ENCODE assay signal across 8 cellular contexts in the genomic region with DNA sequence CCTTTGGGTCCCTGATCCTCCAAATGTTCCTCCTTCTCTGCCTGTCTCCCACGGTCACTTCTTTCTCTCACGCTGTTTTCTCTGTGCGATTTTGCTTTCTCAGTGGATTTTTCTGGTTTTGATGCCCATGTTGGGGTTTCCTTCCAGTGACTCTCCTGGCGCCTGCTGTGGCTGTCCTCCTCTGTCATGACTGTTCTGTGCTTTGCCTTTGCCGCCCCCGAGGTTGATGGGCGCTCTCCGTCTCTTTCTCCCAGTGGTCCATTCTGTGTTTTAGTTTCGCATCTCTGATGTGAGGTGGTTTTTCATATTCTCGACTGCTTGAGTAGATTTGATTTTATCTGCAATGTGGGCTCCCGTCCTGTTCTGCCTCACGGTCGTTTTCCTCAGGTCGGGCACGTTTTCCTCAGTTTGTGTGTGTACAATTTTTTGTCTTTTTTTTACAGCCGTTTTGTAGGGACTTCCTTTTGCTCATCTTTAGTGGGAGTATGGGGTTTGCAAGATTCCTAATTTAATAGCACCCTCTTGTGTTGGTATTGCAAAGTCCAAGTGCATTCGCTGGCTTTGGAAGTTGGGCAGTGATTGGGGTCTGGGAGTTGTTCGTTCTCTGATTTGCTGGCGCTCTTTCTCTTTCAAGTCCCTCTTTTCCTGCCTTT.
DNase-seq lines count a peak whose midpoint lies in the region; ATAC-seq and TF ChIP-seq lines count a peak whose summit lies in the region.

No MANE protein-coding gene starts in this region.

- no peak for TF ChIP-seq POLR2A in vagina (IDR thresholded peaks at IDR 0.05)

- no peak overlapping the region for H3K18ac ChIP-seq in mesendoderm (ENCODE audit: low read length)

- WGBS in mesendoderm (ENCODE audit: extremely low coverage, insufficient coverage, low lambda C conversion rate): no CpG with 5 or more reads among the region's 19 CpGs

- no peak overlapping the region for H3K56ac ChIP-seq in mesendoderm (ENCODE audit: low read length)

- H2BK15ac ChIP-seq in mesendoderm (replicated peaks; ENCODE audit: low read depth): no peak overlapping the region

- no peak overlapping the region for H3K27ac ChIP-seq in mesendoderm (ENCODE audit: low read depth, low read length)
- no peak overlapping the region for H3K27ac ChIP-seq in vagina

- no peaks in the 10 kb centered on the region for H3K79me1 ChIP-seq in mesendoderm (ENCODE audit: low read length)

- no peak overlapping the region for H3K4me2 ChIP-seq in mesendoderm (ENCODE audit: low read length)

- no peak overlapping the region for H3K9ac ChIP-seq in mesendoderm (ENCODE audit: low read length)

- H3K4me1 ChIP-seq in mesendoderm (ENCODE audit: control insufficient read depth, low read depth, low read length) (no peaks in the 10 kb centered on the region), vagina (peaks cover 38% of the 10 kb centered on the region)

- H3K4ac ChIP-seq in mesendoderm (ENCODE audit: low read depth, low read length): no peak overlapping the region

- ATAC-seq in SK-N-SH treated with all-trans-retinoic acid at 6 μM for 48 hours (peak; percentile 95), GM18519 (IDR thresholded peaks at IDR 0.05; ENCODE audit: low FRiP score, unreplicated experiment) (no peak)

- H3K9me3 ChIP-seq in vagina: no peaks in the 10 kb centered on the region

- H2BK120ac ChIP-seq in mesendoderm (ENCODE audit: low read depth, low read length): no peak overlapping the region

- no peak overlapping the region for H3K23ac ChIP-seq in mesendoderm (ENCODE audit: low read length)

- no peaks in the 10 kb centered on the region for H3K27me3 ChIP-seq in mesendoderm (ENCODE audit: insufficient read depth, low read length, poor library complexity)
- H3K27me3 ChIP-seq in vagina: no peaks in the 10 kb centered on the region

- H3K4me3 ChIP-seq in epithelial cell of esophagus (ENCODE audit: low read length) (no peak overlapping the region), mesendoderm (ENCODE audit: low read length) (no peak overlapping the region), vagina (no peak overlapping the region)

- H3K36me3 ChIP-seq in mesendoderm (ENCODE audit: control insufficient read depth, insufficient read depth, low read length): no peaks in the 10 kb centered on the region
- H3K36me3 ChIP-seq in vagina: no peaks in the 10 kb centered on the region

- no peak overlapping the region for H2BK5ac ChIP-seq in mesendoderm (ENCODE audit: low read length)

- H2AK5ac ChIP-seq in mesendoderm (ENCODE audit: low read length): no peak overlapping the region

- H4K8ac ChIP-seq in mesendoderm (ENCODE audit: low read depth, low read length): no peak overlapping the region

- intact Hi-C loops in vagina (cut with DNase I): loop anchor here (2.0 to 10.0 kb wide), 2 partner anchors 179 to 243 kb away; a partner anchor contains a TSS

- no peak overlapping the region for H4K5ac ChIP-seq in mesendoderm (ENCODE audit: low read length)

- peak in 4 of 6 experiments; percentile 8 to 56 (median 29) for DNase-seq in stimulated activated naive CD4-positive, alpha-beta T cell (lab: John Stamatoyannopoulos, UW)
- no peak for DNase-seq in stimulated activated naive CD4-positive, alpha-beta T cell treated with Interleukin-2 at 50 U/mL for 16 hours (lab: John Stamatoyannopoulos, UW)
- peak; percentile 87 for DNase-seq in HuH-7.5 (ENCODE audit: low spot score)
- DNase-seq in epithelial cell of esophagus (ENCODE audit: low read depth): peak; percentile 62
- DNase-seq in mesendoderm: peak; percentile 81
- DNase-seq in vagina (ENCODE audit: extremely low spot score in 2 of 2): no peak

- H3K79me2 ChIP-seq in mesendoderm (ENCODE audit: control insufficient read depth, insufficient read depth, low read length): no peaks in the 10 kb centered on the region

- TF ChIP-seq CTCF in epithelial cell of esophagus (IDR thresholded peaks at IDR 0.05; ENCODE audit: insufficient read depth, low read depth, low read length, missing control alignments) (peak; percentile 70), vagina (IDR thresholded peaks at IDR 0.05) (peak; percentile 63 to 83 (median 71))

TF ChIP-seq in SK-N-SH treated with all-trans-retinoic acid at 6 μM for 48 hours, 23 proteins besides CTCF, POLR2A, EP300 and RAD21:
- TF ChIP-seq ARNTL (CRISPR knock-in tag; IDR thresholded peaks at IDR 0.05; ENCODE audit: borderline replicate concordance, low read depth) (no peak), SNAI2 (CRISPR knock-in tag; IDR thresholded peaks at IDR 0.05) (no peak), ISL1 (CRISPR knock-in tag; IDR thresholded peaks at IDR 0.05) (no peak), ZC3H10 (CRISPR knock-in tag; IDR thresholded peaks at IDR 0.05) (no peak), OSR1 (CRISPR knock-in tag; IDR thresholded peaks at IDR 0.05) (no peak), CSDC2 (CRISPR knock-in tag; IDR thresholded peaks at IDR 0.05) (no peak), RARB (CRISPR knock-in tag; IDR thresholded peaks at IDR 0.05) (no peak), TCF4 (CRISPR knock-in tag; IDR thresholded peaks at IDR 0.05; ENCODE audit: borderline replicate concordance) (no peak), PPARA (CRISPR knock-in tag; IDR thresholded peaks at IDR 0.05; ENCODE audit: borderline replicate concordance) (no peak), ESRRG (CRISPR knock-in tag; IDR thresholded peaks at IDR 0.05) (no peak), GLIS3 (CRISPR knock-in tag; IDR thresholded peaks at IDR 0.05) (no peak)
- TF ChIP-seq, protein P1, sequence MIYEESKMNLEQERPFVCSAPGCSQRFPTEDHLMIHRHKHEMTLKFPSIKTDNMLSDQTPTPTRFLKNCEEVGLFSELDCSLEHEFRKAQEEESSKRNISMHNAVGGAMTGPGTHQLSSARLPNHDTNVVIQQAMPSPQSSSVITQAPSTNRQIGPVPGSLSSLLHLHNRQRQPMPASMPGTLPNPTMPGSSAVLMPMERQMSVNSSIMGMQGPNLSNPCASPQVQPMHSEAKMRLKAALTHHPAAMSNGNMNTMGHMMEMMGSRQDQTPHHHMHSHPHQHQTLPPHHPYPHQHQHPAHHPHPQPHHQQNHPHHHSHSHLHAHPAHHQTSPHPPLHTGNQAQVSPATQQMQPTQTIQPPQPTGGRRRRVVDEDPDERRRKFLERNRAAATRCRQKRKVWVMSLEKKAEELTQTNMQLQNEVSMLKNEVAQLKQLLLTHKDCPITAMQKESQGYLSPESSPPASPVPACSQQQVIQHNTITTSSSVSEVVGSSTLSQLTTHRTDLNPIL (CRISPR knock-in tag; IDR thresholded peaks at IDR 0.05; ENCODE audit: low read depth): no peak
- TF ChIP-seq, protein P2, sequence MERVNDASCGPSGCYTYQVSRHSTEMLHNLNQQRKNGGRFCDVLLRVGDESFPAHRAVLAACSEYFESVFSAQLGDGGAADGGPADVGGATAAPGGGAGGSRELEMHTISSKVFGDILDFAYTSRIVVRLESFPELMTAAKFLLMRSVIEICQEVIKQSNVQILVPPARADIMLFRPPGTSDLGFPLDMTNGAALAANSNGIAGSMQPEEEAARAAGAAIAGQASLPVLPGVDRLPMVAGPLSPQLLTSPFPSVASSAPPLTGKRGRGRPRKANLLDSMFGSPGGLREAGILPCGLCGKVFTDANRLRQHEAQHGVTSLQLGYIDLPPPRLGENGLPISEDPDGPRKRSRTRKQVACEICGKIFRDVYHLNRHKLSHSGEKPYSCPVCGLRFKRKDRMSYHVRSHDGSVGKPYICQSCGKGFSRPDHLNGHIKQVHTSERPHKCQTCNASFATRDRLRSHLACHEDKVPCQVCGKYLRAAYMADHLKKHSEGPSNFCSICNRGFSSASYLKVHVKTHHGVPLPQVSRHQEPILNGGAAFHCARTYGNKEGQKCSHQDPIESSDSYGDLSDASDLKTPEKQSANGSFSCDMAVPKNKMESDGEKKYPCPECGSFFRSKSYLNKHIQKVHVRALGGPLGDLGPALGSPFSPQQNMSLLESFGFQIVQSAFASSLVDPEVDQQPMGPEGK (CRISPR knock-in tag; IDR thresholded peaks at IDR 0.05; ENCODE audit: borderline replicate concordance): no peak
- TF ChIP-seq, protein P3, sequence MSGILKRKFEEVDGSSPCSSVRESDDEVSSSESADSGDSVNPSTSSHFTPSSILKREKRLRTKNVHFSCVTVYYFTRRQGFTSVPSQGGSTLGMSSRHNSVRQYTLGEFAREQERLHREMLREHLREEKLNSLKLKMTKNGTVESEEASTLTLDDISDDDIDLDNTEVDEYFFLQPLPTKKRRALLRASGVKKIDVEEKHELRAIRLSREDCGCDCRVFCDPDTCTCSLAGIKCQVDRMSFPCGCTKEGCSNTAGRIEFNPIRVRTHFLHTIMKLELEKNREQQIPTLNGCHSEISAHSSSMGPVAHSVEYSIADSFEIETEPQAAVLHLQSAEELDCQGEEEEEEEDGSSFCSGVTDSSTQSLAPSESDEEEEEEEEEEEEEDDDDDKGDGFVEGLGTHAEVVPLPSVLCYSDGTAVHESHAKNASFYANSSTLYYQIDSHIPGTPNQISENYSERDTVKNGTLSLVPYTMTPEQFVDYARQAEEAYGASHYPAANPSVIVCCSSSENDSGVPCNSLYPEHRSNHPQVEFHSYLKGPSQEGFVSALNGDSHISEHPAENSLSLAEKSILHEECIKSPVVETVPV (CRISPR knock-in tag; IDR thresholded peaks at IDR 0.05): no peak
TF ChIP-seq in SK-N-SH treated with all-trans-retinoic acid at 6 μM for 48 hours: peak in this region for 0.

Comparison
In these comparisons a context has a peak if more than half of its experiments do, and no peak if none do; other contexts are left out.
1. DNase-seq: peak in stimulated activated naive CD4-positive, alpha-beta T cell (4 of 6), HuH-7.5 (single experiment), epithelial cell of esophagus (single experiment) and mesendoderm (single experiment); none in stimulated activated naive CD4-positive, alpha-beta T cell treated with Interleukin-2 at 50 U/mL for 16 hours (single experiment) and vagina (0 of 2).